Comparison of ENCODE assay signal across 8 cellular contexts in genomic region chr1:114581335-114582287, GRCh38. TPM values are rescaled to one million over a fixed set of nuclear protein-coding genes. Genes with fewer than 3 reads are reported as not detected.
DNase-seq lines count a peak whose midpoint lies in the region; ATAC-seq and TF ChIP-seq lines count a peak whose summit lies in the region.

BCAS2 (minus strand) TSS chr1:114581615; CDS start chr1:114581591, 24 bp downstream.

- DNase-seq in DMS 273 treated with DMSO at 0.1 percent for 48 hours (lab: John Stamatoyannopoulos, UW) (peak; percentile 96), OCI-M2 (lab: John Stamatoyannopoulos, UW; ENCODE audit: unreplicated experiment) (peak; percentile 57), activated T-cell treated with anti-CD3 and anti-CD28 coated beads for 4 hours (peak; percentile 90), epithelial cell of esophagus (ENCODE audit: low read depth) (peak; percentile 98)
- peak; percentile 87 to 91 for DNase-seq in stimulated activated CD8-positive, alpha-beta memory T cell treated with anti-CD3 and anti-CD28 coated beads, Interleukin-4, amount 100 ng/mL, for 1 hour (ENCODE audit: low read depth in 2 of 2, low spot score in 1 of 2)

- peak within 1 kb of the TSS; percentile 87 for H3K4me3 ChIP-seq in epithelial cell of esophagus (ENCODE audit: low read length)
- peak within 1 kb of the TSS; percentile 76 for H3K4me3 ChIP-seq in mononuclear cell (ENCODE audit: low read length)

- H3K9me3 Mint-ChIP-seq in IgD-negative memory B cell = peaks cover 0 to 2% (median 0%) of the 10 kb centered on the region in 3 donors

- peaks cover 20% of the 10 kb centered on the region for H3K4me1 ChIP-seq in mononuclear cell (ENCODE audit: insufficient read depth, low read length)

- peaks cover 5% of the 10 kb centered on the region for H3K36me3 Mint-ChIP-seq in IgD-negative memory B cell

- H3K4me1 Mint-ChIP-seq in IgD-negative memory B cell = peaks cover 8 to 20% (median 17%) of the 10 kb centered on the region in 3 donors

- H3K9me3 ChIP-seq in mononuclear cell (ENCODE audit: low read depth, low read length) = no peaks in the 10 kb centered on the region

- H3K27me3 ChIP-seq in mononuclear cell (ENCODE audit: insufficient read depth, low read length) = peaks cover 11% of the 10 kb centered on the region

- no peaks in the 10 kb centered on the region for H3K27me3 Mint-ChIP-seq in IgD-negative memory B cell

- peak; percentile 99 for ATAC-seq in GM21529 (IDR thresholded peaks at IDR 0.05; ENCODE audit: unreplicated experiment)

- H3K27ac Mint-ChIP-seq in IgD-negative memory B cell = peak within 1 kb of the TSS; percentile 89 to 99 (median 97)

- peak within 1 kb of the TSS; percentile 94 to 99 (median 98) for H3K4me3 Mint-ChIP-seq in IgD-negative memory B cell

- no peak for TF ChIP-seq CTCF in epithelial cell of esophagus (IDR thresholded peaks at IDR 0.05; ENCODE audit: insufficient read depth, low read depth, low read length, missing control alignments)

RNA-seq across cellular contexts. Expression of gene BCAS2, which starts in this region (rescaled TPM):
- polyA plus RNA-seq in IgD-negative memory B cell = 87.5 TPM
- total RNA-seq in mononuclear cell = 91.3 TPM

Comparison
In these comparisons a context has a peak if more than half of its experiments do, and no peak if none do; other contexts are left out.
1. Peak in every context shown above with its lines: DNase-seq, ATAC-seq and H3K4me3 ChIP-seq.